31 cellular contexts compared by ENCODE assay signal in genomic region chr2:59074071-59074470, GRCh38.
"Had no signal": no experiment of that assay in that cellular context is flagged by ENCODE, and none has a peak within 500 bp of the region (broad histone marks: within the 10 kb centered on the region; RNA-seq: fewer than 3 reads in every experiment).

No MANE protein-coding gene starts in this region.

- H3K27me3 ChIP-seq: MG63 had no signal

- H3K36me3 ChIP-seq: MG63 had no signal

- H3K9me3 ChIP-seq: MG63 had no signal

- H3K4me3 ChIP-seq: MG63 had no signal

- DNase-seq: Karpas-422, Kasumi-1, MG63, MM.1S, MV-4-11, NCI-H1048, NCI-H1092, NCI-H1105, NCI-H1105 treated with DMSO at 0.1 percent for 48 hours, NCI-H1417, NCI-H1417 treated with DMSO at 0.1 percent for 48 hours, NCI-H1436, NCI-H1436 treated with DMSO at 0.1 percent for 48 hours, NCI-H1694, NCI-H1694 treated with DMSO at 0.1 percent for 48 hours, NCI-H187, NCI-H187 treated with DMSO at 0.1 percent for 48 hours, NCI-H2029, NCI-H2029 treated with DMSO at 0.1 percent for 48 hours, NCI-H2081 treated with DMSO at 0.1 percent for 48 hours, NCI-H2107, NCI-H2171, NCI-H2171 treated with DMSO at 0.1 percent for 48 hours, NCI-H2227 treated with DMSO at 0.1 percent for 48 hours, NCI-H345, NCI-H446, NCI-H446 treated with DMSO at 0.1 percent for 48 hours, NCI-H510A, NCI-H510A treated with DMSO at 0.1 percent for 48 hours, NCI-H524, NCI-H524 treated with DMSO at 0.1 percent for 48 hours had no signal
